Comparison of ENCODE assay signal across 23 cellular contexts in the genomic region with DNA sequence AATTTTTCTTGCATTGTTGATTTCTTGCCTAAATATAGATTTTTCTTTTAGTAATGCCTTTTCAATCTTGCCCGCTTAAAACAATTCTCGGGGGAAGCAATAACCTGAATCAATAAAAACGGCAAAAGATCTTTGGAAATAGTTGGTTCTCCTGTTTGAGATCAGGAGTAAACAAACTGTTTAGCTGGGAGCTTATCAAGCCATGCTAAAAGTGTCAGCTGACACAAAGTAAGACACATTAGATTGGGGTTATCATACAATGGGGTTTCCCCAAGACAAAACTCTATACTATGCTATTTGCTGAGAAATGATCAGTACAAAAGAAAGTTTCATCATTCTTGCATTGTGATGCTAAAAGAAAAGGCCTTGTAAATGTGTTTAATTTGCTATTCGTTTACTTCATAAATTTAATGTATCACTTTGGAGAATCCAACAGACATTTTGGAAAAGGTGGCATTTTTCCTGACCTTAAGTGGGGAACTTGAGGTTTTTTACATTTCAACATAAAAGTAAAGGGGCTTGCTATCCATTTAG. TPM values are rescaled to one million over a fixed set of nuclear protein-coding genes. Genes with fewer than 3 reads are reported as not detected.
DNase-seq lines count a peak whose midpoint lies in the region; ATAC-seq, FAIRE-seq and TF ChIP-seq lines count a peak whose summit lies in the region.
"Had no signal": no experiment of that assay in that cellular context is flagged by ENCODE, and none has a peak within 500 bp of the region (broad histone marks: within the 10 kb centered on the region; RNA-seq: fewer than 3 reads in every experiment).

No MANE protein-coding gene starts in this region.

- peaks cover 100% of the 10 kb centered on the region for H3F3A ChIP-seq in GM23248 (ENCODE audit: insufficient read depth)

- 72% methylated on average over 4 of the region's 4 CpGs for WGBS in GM23248 (ENCODE audit: low coverage in 1 of 2, low lambda C conversion rate in 2 of 2, missing lambda C conversion rate in 2 of 2), 2 experiments

- TF ChIP-seq CTCF in astrocyte (IDR thresholded peaks at IDR 0.05; ENCODE audit: insufficient read depth, low read depth, low read length) (no peak), fibroblast of pulmonary artery (IDR thresholded peaks at IDR 0.05; ENCODE audit: low read length, missing control alignments) (no peak), osteocyte (IDR thresholded peaks at IDR 0.05) (no peak), natural killer cell (IDR thresholded peaks at IDR 0.05) (no peak), gastrocnemius medialis (IDR thresholded peaks at IDR 0.05 in 4 of 5, conservative IDR thresholded peaks at IDR 0.05 in 1 of 5) (no peak)

- DNase-seq in GM23248 (peak; percentile 49), astrocyte (ENCODE audit: low read depth) (no peak), fibroblast of pulmonary artery (ENCODE audit: low read depth) (peak; percentile 58), osteocyte (ENCODE audit: extremely low spot score, unreplicated experiment) (no peak), natural killer cell (no peak), gastrocnemius medialis (no peak)
- no peak for DNase-seq in stimulated activated naive CD4-positive, alpha-beta T cell (lab: John Stamatoyannopoulos, UW)
- DNase-seq: Calu3; CD8-positive, alpha-beta T cell; DMS53; KBM-7; NCI-H1105 treated with DMSO at 0.1 percent for 48 hours; NCI-H1694; NCI-H2081 treated with DMSO at 0.1 percent for 48 hours; NCI-H510A; NCI-H748 treated with DMSO at 0.1 percent for 48 hours; NK-92 treated with Interleukin-12 subunit alpha and Interleukin-12 subunit beta, amount 100 ng/mL, for 24 hours; Right ventricle myocardium superior had no signal

- no peaks in the 10 kb centered on the region for H3K27me3 ChIP-seq in GM23248 (replicated peaks; ENCODE audit: insufficient read depth)
- H3K27me3 ChIP-seq in astrocyte (ENCODE audit: insufficient read depth, low read length): no peaks in the 10 kb centered on the region
- H3K27me3 ChIP-seq in gastrocnemius medialis: no peaks in the 10 kb centered on the region
- H3K27me3 ChIP-seq: BLaER1 treated with 17β-estradiol and CSF1 and Interleukin-3, amounts not matched to agents 10 nM and 100 nM had no signal

- H3K4me3 Mint-ChIP-seq in astrocyte (ENCODE audit: unreplicated experiment): peak overlapping the region; percentile 1
- H3K4me3 Mint-ChIP-seq in osteocyte (ENCODE audit: unreplicated experiment): no peak overlapping the region
- no peak overlapping the region for H3K4me3 Mint-ChIP-seq in natural killer cell
- H3K4me3 Mint-ChIP-seq: CD8-positive, alpha-beta T cell had no signal

- H3K27ac Mint-ChIP-seq in astrocyte (ENCODE audit: unreplicated experiment) (peak overlapping the region; percentile 82), osteocyte (ENCODE audit: unreplicated experiment) (peak overlapping the region; percentile 61), natural killer cell (no peak overlapping the region)
- H3K27ac Mint-ChIP-seq: CD8-positive, alpha-beta T cell had no signal

- H3K4me2 ChIP-seq in GM23248 (ENCODE audit: unreplicated experiment) (no peak overlapping the region), astrocyte (ENCODE audit: low read length) (no peak overlapping the region)
- H3K4me2 ChIP-seq: BLaER1 treated with 17β-estradiol and CSF1 and Interleukin-3, amounts not matched to agents 10 nM and 100 nM had no signal

- peak overlapping the region; percentile 70 for H3K27ac ChIP-seq in GM23248
- no peak overlapping the region for H3K27ac ChIP-seq in astrocyte (ENCODE audit: low read depth, low read length)
- no peak overlapping the region for H3K27ac ChIP-seq in gastrocnemius medialis
- H3K27ac ChIP-seq: BLaER1 treated with 17β-estradiol and CSF1 and Interleukin-3, amounts not matched to agents 10 nM and 100 nM had no signal

- no peak overlapping the region for H3K9ac ChIP-seq in GM23248
- no peak overlapping the region for H3K9ac ChIP-seq in astrocyte (ENCODE audit: low read length)
- H3K9ac ChIP-seq: BLaER1 treated with 17β-estradiol and CSF1 and Interleukin-3, amounts not matched to agents 10 nM and 100 nM had no signal

- ATAC-seq in natural killer cell: no peak
- no peak for ATAC-seq in gastrocnemius medialis
- ATAC-seq in GM21529 (IDR thresholded peaks at IDR 0.05; ENCODE audit: unreplicated experiment): no peak
- ATAC-seq: CD8-positive, alpha-beta T cell had no signal

- H3K79me2 ChIP-seq in GM23248 (ENCODE audit: insufficient read depth) (no peaks in the 10 kb centered on the region), astrocyte (ENCODE audit: insufficient read depth, low read length) (no peaks in the 10 kb centered on the region)

- H3K36me3 ChIP-seq in GM23248 (ENCODE audit: low read depth): peaks cover 43% of the 10 kb centered on the region
- H3K36me3 ChIP-seq in astrocyte (ENCODE audit: insufficient read depth, low read length): peaks cover 45% of the 10 kb centered on the region
- peaks cover 0 to 16% of the 10 kb centered on the region in 2 donors for H3K36me3 ChIP-seq in gastrocnemius medialis

- H3K4me3 ChIP-seq in GM23248 (no peak overlapping the region), astrocyte (ENCODE audit: insufficient read depth, low read depth, low read length) (no peak overlapping the region), fibroblast of pulmonary artery (replicated peaks; ENCODE audit: low read depth, low read length) (no peak overlapping the region), gastrocnemius medialis (no peak overlapping the region)
- H3K4me3 ChIP-seq: BLaER1 treated with 17β-estradiol and CSF1 and Interleukin-3, amounts not matched to agents 10 nM and 100 nM; HAP-1 had no signal

- in situ Hi-C loops in GM23248 (cut with MboI) (no loop called here), gastrocnemius medialis (cut with MboI; ENCODE audit: low sequenced_read_pairs in 4 of 4) (no loop called here)

- TF ChIP-seq POLR2A in gastrocnemius medialis (IDR thresholded peaks at IDR 0.05): no peak

- H3K9me2 ChIP-seq in GM23248 (ENCODE audit: insufficient read depth): no peaks in the 10 kb centered on the region

- no peaks in the 10 kb centered on the region for H3K9me3 Mint-ChIP-seq in astrocyte (ENCODE audit: unreplicated experiment)
- no peaks in the 10 kb centered on the region for H3K9me3 Mint-ChIP-seq in osteocyte (ENCODE audit: unreplicated experiment)
- no peaks in the 10 kb centered on the region for H3K9me3 Mint-ChIP-seq in natural killer cell
- H3K9me3 Mint-ChIP-seq: CD8-positive, alpha-beta T cell had no signal

- FAIRE-seq in astrocyte (lab: Jason Lieb, UNC): no peak
- FAIRE-seq: A204.1, RCC 7860 had no signal

- H2AFZ ChIP-seq in GM23248 (no peak overlapping the region), astrocyte (ENCODE audit: low read depth, low read length) (no peak overlapping the region)

- H3K4me1 ChIP-seq in GM23248 (ENCODE audit: insufficient read depth) (no peaks in the 10 kb centered on the region), astrocyte (ENCODE audit: insufficient read depth, low read length) (no peaks in the 10 kb centered on the region), gastrocnemius medialis (peaks cover 0 to 5% of the 10 kb centered on the region in 2 donors)
- H3K4me1 ChIP-seq: BLaER1 treated with 17β-estradiol and CSF1 and Interleukin-3, amounts not matched to agents 10 nM and 100 nM; HAP-1 had no signal

- peaks cover 12% of the 10 kb centered on the region for H3K36me3 Mint-ChIP-seq in astrocyte (ENCODE audit: low read depth, unreplicated experiment)
- H3K36me3 Mint-ChIP-seq in osteocyte (ENCODE audit: unreplicated experiment): peaks cover 40% of the 10 kb centered on the region
- no peaks in the 10 kb centered on the region for H3K36me3 Mint-ChIP-seq in natural killer cell

- H4K20me1 ChIP-seq in GM23248 (ENCODE audit: insufficient read depth) (no peaks in the 10 kb centered on the region; the same call in 1 of the 2 replicates), astrocyte (ENCODE audit: insufficient read depth, low read length) (peaks cover 65% of the 10 kb centered on the region)

- peaks cover 9% of the 10 kb centered on the region for H3K4me1 Mint-ChIP-seq in astrocyte (ENCODE audit: low read depth, unreplicated experiment)
- H3K4me1 Mint-ChIP-seq in osteocyte (ENCODE audit: unreplicated experiment): peaks cover 12% of the 10 kb centered on the region
- H3K4me1 Mint-ChIP-seq in natural killer cell: no peaks in the 10 kb centered on the region

- no peaks in the 10 kb centered on the region for H3K9me3 ChIP-seq in GM23248 (ENCODE audit: low read depth)
- H3K9me3 ChIP-seq in astrocyte (ENCODE audit: insufficient read depth, low read depth, low read length): no peaks in the 10 kb centered on the region
- no peaks in the 10 kb centered on the region for H3K9me3 ChIP-seq in gastrocnemius medialis
- H3K9me3 ChIP-seq: BLaER1 treated with 17β-estradiol and CSF1 and Interleukin-3, amounts not matched to agents 10 nM and 100 nM; HAP-1 had no signal

- no peaks in the 10 kb centered on the region for H3K27me3 Mint-ChIP-seq in astrocyte (ENCODE audit: low read depth, unreplicated experiment)
- no peaks in the 10 kb centered on the region for H3K27me3 Mint-ChIP-seq in osteocyte (ENCODE audit: unreplicated experiment)
- H3K27me3 Mint-ChIP-seq in natural killer cell (ENCODE audit: low read depth in 2 of 2): no peaks in the 10 kb centered on the region

- intact Hi-C loops in natural killer cell (cut with micrococcal nuclease) (no loop called here), gastrocnemius medialis (cut with DNase I; ENCODE audit: low total_unique reads) (no loop called here)

RNA-seq across cellular contexts. Expression of a gene that starts 46.5 kb away (rescaled TPM):
- total RNA-seq in GM23248 (2014; rRNA removed; shearing (Covaris generic)): 9.4 and 14.4 TPM in 2 replicates
- 61.1 and 68.7 TPM in 2 replicates for polyA plus RNA-seq in GM23248 (2016; fragmentation: Nextera tagmentation; extraction: Ambion mirVana)
- 59.9 and 61.1 TPM in 2 replicates for total RNA-seq in astrocyte
- 89.7 and 97.3 TPM in 2 replicates for total RNA-seq in osteocyte
- 10 to 100 TPM; 33.2 to 49.9 (median 44.5) TPM for total RNA-seq in natural killer cell
- total RNA-seq in gastrocnemius medialis: 10 to 100 TPM; 16.9 to 46.9 (median 41.8) TPM

Comparison
In these comparisons a context has a peak if more than half of its experiments do, and no peak if none do; other contexts are left out.
1. DNase-seq: peak in GM23248 (single experiment) and fibroblast of pulmonary artery (single experiment); none in astrocyte (single experiment), osteocyte (single experiment), natural killer cell (single experiment), gastrocnemius medialis (0 of 2) and stimulated activated naive CD4-positive, alpha-beta T cell (0 of 6).
2. H3K27ac Mint-ChIP-seq: peak in astrocyte (single experiment) and osteocyte (single experiment); none in natural killer cell (0 of 2).